ENCODE assay signal across 31 cellular contexts in the genomic region with DNA sequence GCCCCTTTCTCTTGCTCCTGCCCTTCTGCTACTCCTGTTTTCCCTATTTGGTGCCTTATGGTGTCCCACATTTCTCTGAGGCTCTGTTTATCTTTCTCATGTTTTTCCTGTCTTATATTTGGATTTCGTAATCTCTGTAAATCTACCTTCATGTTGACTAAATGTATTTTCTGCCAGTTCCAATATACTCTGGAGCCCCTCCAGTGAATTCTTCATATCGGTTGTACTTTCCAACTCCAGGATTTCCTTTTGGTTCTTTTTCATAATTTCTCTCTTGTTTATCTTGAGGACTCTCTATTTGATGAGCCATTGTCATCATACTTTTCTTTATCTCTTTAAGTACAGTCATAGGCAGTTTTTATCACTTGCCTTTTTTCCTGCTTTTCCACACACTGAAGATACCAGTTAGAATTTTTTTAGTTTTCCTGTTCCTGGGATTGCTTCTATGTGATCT. TPM values are rescaled to one million over a fixed set of nuclear protein-coding genes. Genes with fewer than 3 reads are reported as not detected.
"Had no signal": no experiment of that assay in that cellular context is flagged by ENCODE, and none has a peak within 500 bp of the region (broad histone marks: within the 10 kb centered on the region; RNA-seq: fewer than 3 reads in every experiment).

No MANE protein-coding gene starts in this region.

- ATAC-seq: left ventricle myocardium superior; stimulated activated effector memory CD8-positive, alpha-beta T cell treated with anti-CD3 and anti-CD28 coated beads, Interleukin-12 subunit alpha, Interleukin-12 subunit beta, amount 100 ng/mL, for 72 hours; stimulated activated naive CD8-positive, alpha-beta T cell treated with anti-CD3 and anti-CD28 coated beads, Interleukin-15, amount 100 ng/mL, for 72 hours had no signal

- FAIRE-seq: astrocyte, frontal cortex, islet of Langerhans, small intestine had no signal

- H3K9me3 ChIP-seq: esophagus squamous epithelium, neutrophil, ovary, prostate gland, sigmoid colon, uterus had no signal

- DNase-seq: activated CD4-positive, alpha-beta memory T cell treated with anti-CD3 and anti-CD28 coated beads, Interleukin-2, amount 10 ng/mL, durations not matched to agents 7 days and 5 days; activated CD4-positive, alpha-beta T cell treated with anti-CD3 and anti-CD28 coated beads for 1 hour; activated CD4-positive, alpha-beta T cell treated with anti-CD3 and anti-CD28 coated beads, Interleukin-2, amount 10 ng/mL, durations not matched to agents 7 days and 5 days; activated gamma-delta T cell treated with Interleukin-2 at 50 U/mL for 16 hours; activated naive CD4-positive, alpha-beta T cell treated with anti-CD3 and anti-CD28 coated beads, Interleukin-2, amount 50 U/mL, for 16 hours; activated T-cell treated with anti-CD3 and anti-CD28 coated beads, Interleukin-2, amount 50 U/mL, for 24 hours; amniotic stem cell; central memory CD4-positive, alpha-beta T cell; dermis blood vessel endothelial cell; effector CD4-positive, alpha-beta T cell; esophagus squamous epithelium; glutamatergic neuron; left ventricle myocardium superior; naive B cell; nephron progenitor cell; ovary; retina; sigmoid colon; small intestine; stimulated activated CD4-positive, alpha-beta T cell treated with anti-CD3 and anti-CD28 coated beads, Interleukin-4, amount 100 ng/mL, for 24 hours; stimulated activated naive CD8-positive, alpha-beta T cell treated with anti-CD3 and anti-CD28 coated beads, Interleukin-15, amount 100 ng/mL, for 72 hours; substantia nigra; T-helper 9 cell; uterus had no signal

- H3K27me3 ChIP-seq: esophagus squamous epithelium, neutrophil, ovary, sigmoid colon, uterus had no signal

- H3K27ac ChIP-seq: epithelial cell of prostate, esophagus squamous epithelium, neutrophil, ovary, sigmoid colon, uterus had no signal

- H3K4me1 ChIP-seq: esophagus squamous epithelium, prostate gland, uterus had no signal

- H3K4me3 ChIP-seq: esophagus squamous epithelium, ovary, prostate gland, sigmoid colon, uterus had no signal

- H3K36me3 ChIP-seq: ovary, prostate gland, uterus had no signal

RNA-seq across cellular contexts. Expression of gene ESPNL, which starts 20.2 kb away (rescaled TPM):
- total RNA-seq: astrocyte, dermis blood vessel endothelial cell, left ventricle myocardium superior had no signal

RNA-seq across cellular contexts. Expression of gene KLHL30, which starts 58.6 kb away (rescaled TPM):
- total RNA-seq: activated CD4-positive, alpha-beta memory T cell treated with anti-CD3 and anti-CD28 coated beads, Interleukin-2, amount 10 ng/mL, durations not matched to agents 7 days and 5 days; activated CD4-positive, alpha-beta T cell treated with anti-CD3 and anti-CD28 coated beads, Interleukin-2, amount 10 ng/mL, durations not matched to agents 7 days and 5 days; dermis blood vessel endothelial cell had no signal
